Comparison of ENCODE assay signal across 1 cellular context in the genomic region with DNA sequence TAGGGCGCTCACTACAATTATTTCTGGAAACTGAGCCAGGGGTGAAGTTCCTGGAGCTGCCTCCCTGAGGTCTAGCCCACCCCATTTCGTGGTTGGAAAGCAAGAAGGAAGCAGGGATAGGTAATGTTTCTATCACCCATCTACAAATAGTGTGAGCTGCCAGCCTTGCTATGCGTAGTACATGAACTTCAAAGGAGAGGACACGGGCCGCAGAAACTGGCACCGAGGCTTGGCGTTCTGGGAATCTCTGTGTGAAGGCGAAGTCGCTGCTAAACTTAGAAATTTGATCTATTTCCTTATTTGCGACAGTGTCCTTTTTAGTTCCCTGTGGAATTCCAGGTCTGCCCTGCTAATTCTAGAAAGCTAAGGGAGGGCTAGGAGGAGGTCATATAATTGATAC.
TF ChIP-seq lines count a peak whose summit lies in the region.

No MANE protein-coding gene starts in this region.

TF ChIP-seq in SK-N-SH, 30 proteins besides CTCF, POLR2A, EP300 and RAD21:
- TF ChIP-seq EZH2phosphoT487 (IDR thresholded peaks at IDR 0.05; ENCODE audit: borderline replicate concordance, low read depth) (no peak), NFIC (IDR thresholded peaks at IDR 0.05; ENCODE audit: borderline replicate concordance) (no peak), MEF2A (IDR thresholded peaks at IDR 0.05; ENCODE audit: borderline replicate concordance, low read depth) (no peak), FOXJ3 (CRISPR knock-in tag; IDR thresholded peaks at IDR 0.05) (no peak), FOXM1 (IDR thresholded peaks at IDR 0.05; ENCODE audit: low read depth) (no peak), TEAD4 (IDR thresholded peaks at IDR 0.05; ENCODE audit: borderline replicate concordance, insufficient read depth) (no peak), RFX5 (IDR thresholded peaks at IDR 0.05; ENCODE audit: low read length) (no peak), GABPA (IDR thresholded peaks at IDR 0.05; ENCODE audit: low read depth) (no peak), MXI1 (IDR thresholded peaks at IDR 0.05; ENCODE audit: low read depth, low read length) (no peak), POLR2AphosphoS5 (IDR thresholded peaks at IDR 0.05; ENCODE audit: low read depth, low read length) (no peak), YY1 (IDR thresholded peaks at IDR 0.05; ENCODE audit: low read depth) (no peak), GATA2 (CRISPR knock-in tag; IDR thresholded peaks at IDR 0.05) (no peak)
- TF ChIP-seq, protein P1, sequence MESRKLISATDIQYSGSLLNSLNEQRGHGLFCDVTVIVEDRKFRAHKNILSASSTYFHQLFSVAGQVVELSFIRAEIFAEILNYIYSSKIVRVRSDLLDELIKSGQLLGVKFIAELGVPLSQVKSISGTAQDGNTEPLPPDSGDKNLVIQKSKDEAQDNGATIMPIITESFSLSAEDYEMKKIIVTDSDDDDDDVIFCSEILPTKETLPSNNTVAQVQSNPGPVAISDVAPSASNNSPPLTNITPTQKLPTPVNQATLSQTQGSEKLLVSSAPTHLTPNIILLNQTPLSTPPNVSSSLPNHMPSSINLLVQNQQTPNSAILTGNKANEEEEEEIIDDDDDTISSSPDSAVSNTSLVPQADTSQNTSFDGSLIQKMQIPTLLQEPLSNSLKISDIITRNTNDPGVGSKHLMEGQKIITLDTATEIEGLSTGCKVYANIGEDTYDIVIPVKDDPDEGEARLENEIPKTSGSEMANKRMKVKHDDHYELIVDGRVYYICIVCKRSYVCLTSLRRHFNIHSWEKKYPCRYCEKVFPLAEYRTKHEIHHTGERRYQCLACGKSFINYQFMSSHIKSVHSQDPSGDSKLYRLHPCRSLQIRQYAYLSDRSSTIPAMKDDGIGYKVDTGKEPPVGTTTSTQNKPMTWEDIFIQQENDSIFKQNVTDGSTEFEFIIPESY (IDR thresholded peaks at IDR 0.05; ENCODE audit: borderline replicate concordance, low read depth): no peak
- TF ChIP-seq, protein P2, sequence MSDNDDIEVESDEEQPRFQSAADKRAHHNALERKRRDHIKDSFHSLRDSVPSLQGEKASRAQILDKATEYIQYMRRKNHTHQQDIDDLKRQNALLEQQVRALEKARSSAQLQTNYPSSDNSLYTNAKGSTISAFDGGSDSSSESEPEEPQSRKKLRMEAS (IDR thresholded peaks at IDR 0.05; ENCODE audit: low read depth): no peak
- TF ChIP-seq, protein P3, sequence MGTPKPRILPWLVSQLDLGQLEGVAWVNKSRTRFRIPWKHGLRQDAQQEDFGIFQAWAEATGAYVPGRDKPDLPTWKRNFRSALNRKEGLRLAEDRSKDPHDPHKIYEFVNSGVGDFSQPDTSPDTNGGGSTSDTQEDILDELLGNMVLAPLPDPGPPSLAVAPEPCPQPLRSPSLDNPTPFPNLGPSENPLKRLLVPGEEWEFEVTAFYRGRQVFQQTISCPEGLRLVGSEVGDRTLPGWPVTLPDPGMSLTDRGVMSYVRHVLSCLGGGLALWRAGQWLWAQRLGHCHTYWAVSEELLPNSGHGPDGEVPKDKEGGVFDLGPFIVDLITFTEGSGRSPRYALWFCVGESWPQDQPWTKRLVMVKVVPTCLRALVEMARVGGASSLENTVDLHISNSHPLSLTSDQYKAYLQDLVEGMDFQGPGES (IDR thresholded peaks at IDR 0.05; ENCODE audit: low read depth, low read length): no peak
- TF ChIP-seq, protein P4, sequence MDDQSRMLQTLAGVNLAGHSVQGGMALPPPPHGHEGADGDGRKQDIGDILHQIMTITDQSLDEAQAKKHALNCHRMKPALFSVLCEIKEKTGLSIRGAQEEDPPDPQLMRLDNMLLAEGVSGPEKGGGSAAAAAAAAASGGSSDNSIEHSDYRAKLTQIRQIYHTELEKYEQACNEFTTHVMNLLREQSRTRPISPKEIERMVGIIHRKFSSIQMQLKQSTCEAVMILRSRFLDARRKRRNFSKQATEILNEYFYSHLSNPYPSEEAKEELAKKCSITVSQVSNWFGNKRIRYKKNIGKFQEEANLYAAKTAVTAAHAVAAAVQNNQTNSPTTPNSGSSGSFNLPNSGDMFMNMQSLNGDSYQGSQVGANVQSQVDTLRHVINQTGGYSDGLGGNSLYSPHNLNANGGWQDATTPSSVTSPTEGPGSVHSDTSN (IDR thresholded peaks at IDR 0.05): no peak
TF ChIP-seq in SK-N-SH: peak in this region for 0.
